ENCODE assay signal across 1 cellular context in the genomic region with DNA sequence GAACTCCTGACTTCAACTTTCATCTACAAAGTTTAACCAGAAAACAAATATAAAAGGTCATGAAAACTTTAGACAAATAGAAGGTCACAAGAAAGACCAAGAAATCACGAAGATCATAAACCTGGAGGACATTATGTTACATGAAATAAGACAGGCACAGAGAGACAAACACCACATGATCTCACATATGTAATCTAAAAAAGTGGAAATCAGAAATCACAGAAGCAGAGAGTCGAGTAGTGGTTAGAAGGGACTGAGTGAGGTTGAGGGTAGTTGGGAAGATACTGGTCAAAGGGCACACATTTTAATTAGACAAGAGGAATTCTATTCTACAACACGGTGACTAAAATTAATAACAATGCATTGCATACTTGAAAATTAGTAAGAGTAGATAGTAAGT.
TF ChIP-seq lines count a peak whose summit lies in the region.

No MANE protein-coding gene starts in this region.

TF ChIP-seq in HepG2, 621 proteins besides CTCF, POLR2A, EP300 and RAD21 (continued from another document):
- TF ChIP-seq ZNF777 (CRISPR knock-in tag; IDR thresholded peaks at IDR 0.05) (no peak), NFIC (IDR thresholded peaks at IDR 0.05; ENCODE audit: low read length) (no peak), PPARG (CRISPR knock-in tag; conservative IDR thresholded peaks at IDR 0.05) (peak; percentile 58), ZBTB3 (CRISPR knock-in tag; IDR thresholded peaks at IDR 0.05; ENCODE audit: borderline replicate concordance, low read depth) (no peak), TP53 (CRISPR knock-in tag; conservative IDR thresholded peaks at IDR 0.05) (no peak), MTA3 (CRISPR knock-in tag; IDR thresholded peaks at IDR 0.05) (no peak), NFRKB (IDR thresholded peaks at IDR 0.05) (no peak), NR2F6 (IDR thresholded peaks at IDR 0.05) (peak; percentile 24; the same call in 1 of the 2 replicates), NR2F6 (CRISPR knock-in tag; IDR thresholded peaks at IDR 0.05) (no peak), ESRRA (CRISPR knock-in tag; IDR thresholded peaks at IDR 0.05; ENCODE audit: low read depth) (0 out of 2 replicates have a peak, but pooled peaks have one; percentile 52), KAT7 (CRISPR knock-in tag; IDR thresholded peaks at IDR 0.05; ENCODE audit: borderline replicate concordance) (peak; percentile 42; the same call in 1 of the 2 replicates), ZSCAN21 (CRISPR knock-in tag; IDR thresholded peaks at IDR 0.05; ENCODE audit: borderline replicate concordance) (no peak), THAP11 (CRISPR knock-in tag; IDR thresholded peaks at IDR 0.05) (0 out of 2 replicates have a peak, but pooled peaks have one; percentile 16), RXRB (CRISPR knock-in tag; IDR thresholded peaks at IDR 0.05; ENCODE audit: borderline replicate concordance) (peak; percentile 31; the same call in 1 of the 2 replicates), SMAD3 (CRISPR knock-in tag; IDR thresholded peaks at IDR 0.05) (no peak)
- TF ChIP-seq, protein P1, sequence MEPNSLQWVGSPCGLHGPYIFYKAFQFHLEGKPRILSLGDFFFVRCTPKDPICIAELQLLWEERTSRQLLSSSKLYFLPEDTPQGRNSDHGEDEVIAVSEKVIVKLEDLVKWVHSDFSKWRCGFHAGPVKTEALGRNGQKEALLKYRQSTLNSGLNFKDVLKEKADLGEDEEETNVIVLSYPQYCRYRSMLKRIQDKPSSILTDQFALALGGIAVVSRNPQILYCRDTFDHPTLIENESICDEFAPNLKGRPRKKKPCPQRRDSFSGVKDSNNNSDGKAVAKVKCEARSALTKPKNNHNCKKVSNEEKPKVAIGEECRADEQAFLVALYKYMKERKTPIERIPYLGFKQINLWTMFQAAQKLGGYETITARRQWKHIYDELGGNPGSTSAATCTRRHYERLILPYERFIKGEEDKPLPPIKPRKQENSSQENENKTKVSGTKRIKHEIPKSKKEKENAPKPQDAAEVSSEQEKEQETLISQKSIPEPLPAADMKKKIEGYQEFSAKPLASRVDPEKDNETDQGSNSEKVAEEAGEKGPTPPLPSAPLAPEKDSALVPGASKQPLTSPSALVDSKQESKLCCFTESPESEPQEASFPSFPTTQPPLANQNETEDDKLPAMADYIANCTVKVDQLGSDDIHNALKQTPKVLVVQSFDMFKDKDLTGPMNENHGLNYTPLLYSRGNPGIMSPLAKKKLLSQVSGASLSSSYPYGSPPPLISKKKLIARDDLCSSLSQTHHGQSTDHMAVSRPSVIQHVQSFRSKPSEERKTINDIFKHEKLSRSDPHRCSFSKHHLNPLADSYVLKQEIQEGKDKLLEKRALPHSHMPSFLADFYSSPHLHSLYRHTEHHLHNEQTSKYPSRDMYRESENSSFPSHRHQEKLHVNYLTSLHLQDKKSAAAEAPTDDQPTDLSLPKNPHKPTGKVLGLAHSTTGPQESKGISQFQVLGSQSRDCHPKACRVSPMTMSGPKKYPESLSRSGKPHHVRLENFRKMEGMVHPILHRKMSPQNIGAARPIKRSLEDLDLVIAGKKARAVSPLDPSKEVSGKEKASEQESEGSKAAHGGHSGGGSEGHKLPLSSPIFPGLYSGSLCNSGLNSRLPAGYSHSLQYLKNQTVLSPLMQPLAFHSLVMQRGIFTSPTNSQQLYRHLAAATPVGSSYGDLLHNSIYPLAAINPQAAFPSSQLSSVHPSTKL (CRISPR knock-in tag; IDR thresholded peaks at IDR 0.05): peak; percentile 44; the same call in 1 of the 2 replicates
- TF ChIP-seq, protein P2, sequence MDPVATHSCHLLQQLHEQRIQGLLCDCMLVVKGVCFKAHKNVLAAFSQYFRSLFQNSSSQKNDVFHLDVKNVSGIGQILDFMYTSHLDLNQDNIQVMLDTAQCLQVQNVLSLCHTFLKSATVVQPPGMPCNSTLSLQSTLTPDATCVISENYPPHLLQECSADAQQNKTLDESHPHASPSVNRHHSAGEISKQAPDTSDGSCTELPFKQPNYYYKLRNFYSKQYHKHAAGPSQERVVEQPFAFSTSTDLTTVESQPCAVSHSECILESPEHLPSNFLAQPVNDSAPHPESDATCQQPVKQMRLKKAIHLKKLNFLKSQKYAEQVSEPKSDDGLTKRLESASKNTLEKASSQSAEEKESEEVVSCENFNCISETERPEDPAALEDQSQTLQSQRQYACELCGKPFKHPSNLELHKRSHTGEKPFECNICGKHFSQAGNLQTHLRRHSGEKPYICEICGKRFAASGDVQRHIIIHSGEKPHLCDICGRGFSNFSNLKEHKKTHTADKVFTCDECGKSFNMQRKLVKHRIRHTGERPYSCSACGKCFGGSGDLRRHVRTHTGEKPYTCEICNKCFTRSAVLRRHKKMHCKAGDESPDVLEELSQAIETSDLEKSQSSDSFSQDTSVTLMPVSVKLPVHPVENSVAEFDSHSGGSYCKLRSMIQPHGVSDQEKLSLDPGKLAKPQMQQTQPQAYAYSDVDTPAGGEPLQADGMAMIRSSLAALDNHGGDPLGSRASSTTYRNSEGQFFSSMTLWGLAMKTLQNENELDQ (CRISPR knock-in tag; IDR thresholded peaks at IDR 0.05; ENCODE audit: borderline replicate concordance): no peak
- TF ChIP-seq, protein P3, sequence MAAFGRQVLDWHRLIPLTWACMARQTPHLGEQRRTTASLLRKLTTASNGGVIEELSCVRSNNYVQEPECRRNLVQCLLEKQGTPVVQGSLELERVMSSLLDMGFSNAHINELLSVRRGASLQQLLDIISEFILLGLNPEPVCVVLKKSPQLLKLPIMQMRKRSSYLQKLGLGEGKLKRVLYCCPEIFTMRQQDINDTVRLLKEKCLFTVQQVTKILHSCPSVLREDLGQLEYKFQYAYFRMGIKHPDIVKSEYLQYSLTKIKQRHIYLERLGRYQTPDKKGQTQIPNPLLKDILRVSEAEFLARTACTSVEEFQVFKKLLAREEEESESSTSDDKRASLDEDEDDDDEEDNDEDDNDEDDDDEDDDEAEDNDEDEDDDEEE (CRISPR knock-in tag; IDR thresholded peaks at IDR 0.05): no peak
- TF ChIP-seq, protein P4, sequence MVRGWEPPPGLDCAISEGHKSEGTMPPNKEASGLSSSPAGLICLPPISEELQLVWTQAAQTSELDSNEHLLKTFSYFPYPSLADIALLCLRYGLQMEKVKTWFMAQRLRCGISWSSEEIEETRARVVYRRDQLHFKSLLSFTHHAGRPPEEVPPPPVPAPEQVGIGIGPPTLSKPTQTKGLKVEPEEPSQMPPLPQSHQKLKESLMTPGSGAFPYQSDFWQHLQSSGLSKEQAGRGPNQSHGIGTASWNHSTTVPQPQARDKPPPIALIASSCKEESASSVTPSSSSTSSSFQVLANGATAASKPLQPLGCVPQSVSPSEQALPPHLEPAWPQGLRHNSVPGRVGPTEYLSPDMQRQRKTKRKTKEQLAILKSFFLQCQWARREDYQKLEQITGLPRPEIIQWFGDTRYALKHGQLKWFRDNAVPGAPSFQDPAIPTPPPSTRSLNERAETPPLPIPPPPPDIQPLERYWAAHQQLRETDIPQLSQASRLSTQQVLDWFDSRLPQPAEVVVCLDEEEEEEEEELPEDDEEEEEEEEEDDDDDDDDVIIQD (CRISPR knock-in tag; IDR thresholded peaks at IDR 0.05; ENCODE audit: low read depth): 0 out of 2 replicates have a peak, but pooled peaks have one; percentile 27
- TF ChIP-seq, protein P5, sequence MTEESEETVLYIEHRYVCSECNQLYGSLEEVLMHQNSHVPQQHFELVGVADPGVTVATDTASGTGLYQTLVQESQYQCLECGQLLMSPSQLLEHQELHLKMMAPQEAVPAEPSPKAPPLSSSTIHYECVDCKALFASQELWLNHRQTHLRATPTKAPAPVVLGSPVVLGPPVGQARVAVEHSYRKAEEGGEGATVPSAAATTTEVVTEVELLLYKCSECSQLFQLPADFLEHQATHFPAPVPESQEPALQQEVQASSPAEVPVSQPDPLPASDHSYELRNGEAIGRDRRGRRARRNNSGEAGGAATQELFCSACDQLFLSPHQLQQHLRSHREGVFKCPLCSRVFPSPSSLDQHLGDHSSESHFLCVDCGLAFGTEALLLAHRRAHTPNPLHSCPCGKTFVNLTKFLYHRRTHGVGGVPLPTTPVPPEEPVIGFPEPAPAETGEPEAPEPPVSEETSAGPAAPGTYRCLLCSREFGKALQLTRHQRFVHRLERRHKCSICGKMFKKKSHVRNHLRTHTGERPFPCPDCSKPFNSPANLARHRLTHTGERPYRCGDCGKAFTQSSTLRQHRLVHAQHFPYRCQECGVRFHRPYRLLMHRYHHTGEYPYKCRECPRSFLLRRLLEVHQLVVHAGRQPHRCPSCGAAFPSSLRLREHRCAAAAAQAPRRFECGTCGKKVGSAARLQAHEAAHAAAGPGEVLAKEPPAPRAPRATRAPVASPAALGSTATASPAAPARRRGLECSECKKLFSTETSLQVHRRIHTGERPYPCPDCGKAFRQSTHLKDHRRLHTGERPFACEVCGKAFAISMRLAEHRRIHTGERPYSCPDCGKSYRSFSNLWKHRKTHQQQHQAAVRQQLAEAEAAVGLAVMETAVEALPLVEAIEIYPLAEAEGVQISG (CRISPR knock-in tag; IDR thresholded peaks at IDR 0.05): no peak
